In genomic region chr7:100221767-100222444, GRCh38 we compare ENCODE assay signal across 12 cellular contexts. TPM values are rescaled to one million over a fixed set of nuclear protein-coding genes. Genes with fewer than 3 reads are reported as not detected.
A peak's percentile ranks its signal among the peaks of the same experiment; 100 is the strongest.
DNase-seq lines count a peak whose midpoint lies in the region; ATAC-seq and TF ChIP-seq lines count a peak whose summit lies in the region.
"Had no signal": no experiment of that assay in that cellular context is flagged by ENCODE, and none has a peak within 500 bp of the region (broad histone marks: within the 10 kb centered on the region; RNA-seq: fewer than 3 reads in every experiment).

No MANE protein-coding gene starts in this region.

- no peak overlapping the region for H2BK15ac ChIP-seq in neuronal stem cell (ENCODE audit: low read length)

- no peak for DNase-seq in DND-41
- no peak for DNase-seq in Peyer's patch
- DNase-seq in activated naive CD8-positive, alpha-beta T cell treated with anti-CD3 and anti-CD28 coated beads for 36 hours, result peak; percentile 38
- peak; percentile 42 for DNase-seq in stimulated activated CD4-positive, alpha-beta T cell treated with anti-CD3 and anti-CD28 coated beads, Interleukin-15, amount 100 ng/mL, for 24 hours
- no peak for DNase-seq in head of caudate nucleus
- DNase-seq in neuronal stem cell (ENCODE audit: low spot score), result no peak
- no peak for DNase-seq in BE2C
- DNase-seq: heart right ventricle, mesenchymal stem cell, NCI-H1105 had no signal

- peaks cover 4% of the 10 kb centered on the region for H3K79me1 ChIP-seq in neuronal stem cell (ENCODE audit: low read depth, low read length)

- intact Hi-C loops in head of caudate nucleus (cut with DNase I), result no loop called here

- no peak overlapping the region for H2BK120ac ChIP-seq in neuronal stem cell (ENCODE audit: low read depth, low read length)

- H3K36me3 ChIP-seq in DND-41 (ENCODE audit: insufficient read depth, low read length) (peaks cover 42% of the 10 kb centered on the region), Peyer's patch (peaks cover 0 to 15% (median 0%) of the 10 kb centered on the region in 3 donors), neuronal stem cell (replicated peaks in 1 of 2; ENCODE audit: control insufficient read depth in 2 of 2, insufficient read depth in 2 of 2, low read length in 2 of 2) (peaks cover 24 to 26% of the 10 kb centered on the region in 2 donors), BE2C (no peaks in the 10 kb centered on the region)

- peak overlapping the region; percentile 89 for H3K4me3 Mint-ChIP-seq in activated naive CD8-positive, alpha-beta T cell treated with anti-CD3 and anti-CD28 coated beads for 36 hours

- H3K79me2 ChIP-seq in DND-41 (ENCODE audit: insufficient read depth, low read length), result no peaks in the 10 kb centered on the region

- H3K23ac ChIP-seq in neuronal stem cell (ENCODE audit: low read depth, low read length, poor library complexity), result no peak overlapping the region

- H2AFZ ChIP-seq in DND-41 (ENCODE audit: low read depth, low read length), result no peak overlapping the region
- H2AFZ ChIP-seq in neuronal stem cell (ENCODE audit: low read length), result no peak overlapping the region

- no peak for ATAC-seq in DND-41 (ENCODE audit: insufficient read depth, low read depth)
- no peak for ATAC-seq in GM18517 (IDR thresholded peaks at IDR 0.05; ENCODE audit: unreplicated experiment)

- no peaks in the 10 kb centered on the region; the same call in 1 of the 2 replicates for H4K20me1 ChIP-seq in DND-41 (ENCODE audit: insufficient read depth, low read length)

- H3K27ac ChIP-seq in DND-41 (ENCODE audit: low read length), result peak overlapping the region; percentile 79
- H3K27ac ChIP-seq in Peyer's patch, result peak overlapping the region; percentile 81 to 97 (median 90)
- no peak overlapping the region for H3K27ac ChIP-seq in neuronal stem cell (replicated peaks; ENCODE audit: low read length)

- H3K9ac ChIP-seq in DND-41 (ENCODE audit: low read depth, low read length), result peak overlapping the region; percentile 39
- no peak overlapping the region for H3K9ac ChIP-seq in neuronal stem cell (ENCODE audit: low read depth, low read length, poor library complexity)

- H2BK12ac ChIP-seq in neuronal stem cell (ENCODE audit: low read length), result no peak overlapping the region

- no peak for TF ChIP-seq POLR2A in Peyer's patch (IDR thresholded peaks at IDR 0.05)

- no peaks in the 10 kb centered on the region for H3K9me3 Mint-ChIP-seq in activated naive CD8-positive, alpha-beta T cell treated with anti-CD3 and anti-CD28 coated beads for 36 hours

- no peak for TF ChIP-seq CTCF in DND-41 (IDR thresholded peaks at IDR 0.05; ENCODE audit: borderline replicate concordance, extremely low read depth, low read length, poor library complexity, severe bottlenecking)
- no peak for TF ChIP-seq CTCF in Peyer's patch (IDR thresholded peaks at IDR 0.05)
- TF ChIP-seq CTCF in BE2C (IDR thresholded peaks at IDR 0.05; ENCODE audit: low read depth, low read length), result no peak

- no peak overlapping the region for H4K8ac ChIP-seq in neuronal stem cell (ENCODE audit: low read depth, low read length)

- H3K4me2 ChIP-seq in DND-41 (ENCODE audit: insufficient read depth, low read length), result no peak overlapping the region
- H3K4me2 ChIP-seq in neuronal stem cell (ENCODE audit: insufficient read depth, low read length, poor library complexity, severe bottlenecking), result no peak overlapping the region

- peaks cover 60% of the 10 kb centered on the region for H3K36me3 Mint-ChIP-seq in activated naive CD8-positive, alpha-beta T cell treated with anti-CD3 and anti-CD28 coated beads for 36 hours

- no peak overlapping the region for H3K4me3 ChIP-seq in DND-41 (ENCODE audit: low read depth in 1 of 2, low read length in 2 of 2)
- H3K4me3 ChIP-seq in Peyer's patch, result peak overlapping the region in 2 of 4 donors; percentile 32 to 57
- no peak overlapping the region for H3K4me3 ChIP-seq in neuronal stem cell (ENCODE audit: low read length in 2 of 2)
- H3K4me3 ChIP-seq in BE2C (ENCODE audit: low read depth, low read length), result no peak overlapping the region

- H2BK5ac ChIP-seq in neuronal stem cell (ENCODE audit: low read length), result no peak overlapping the region

- H3K18ac ChIP-seq in neuronal stem cell (ENCODE audit: low read length), result no peak overlapping the region

- no peak overlapping the region for H2AK5ac ChIP-seq in neuronal stem cell (ENCODE audit: low read depth, low read length)

- peaks cover 44% of the 10 kb centered on the region for H3K4me1 Mint-ChIP-seq in activated naive CD8-positive, alpha-beta T cell treated with anti-CD3 and anti-CD28 coated beads for 36 hours

- no peaks in the 10 kb centered on the region for H3K27me3 Mint-ChIP-seq in activated naive CD8-positive, alpha-beta T cell treated with anti-CD3 and anti-CD28 coated beads for 36 hours

- H4K91ac ChIP-seq in neuronal stem cell (ENCODE audit: low read depth, low read length, poor library complexity), result no peak overlapping the region

- no CpG with 5 or more reads among the region's 14 CpGs for WGBS in neuronal stem cell (ENCODE audit: extremely low coverage in 2 of 2, insufficient read length in 2 of 2, insufficient replicate concordance in 1 of 2), 2 donors

- peaks cover 28% of the 10 kb centered on the region for H3K4me1 ChIP-seq in DND-41 (ENCODE audit: insufficient read depth, low read length)
- H3K4me1 ChIP-seq in Peyer's patch, result peaks cover 0 to 12% (median 3%) of the 10 kb centered on the region in 4 donors
- peaks cover 4 to 8% of the 10 kb centered on the region in 2 donors for H3K4me1 ChIP-seq in neuronal stem cell (ENCODE audit: control insufficient read depth in 2 of 2, insufficient read depth in 1 of 2, low read depth in 1 of 2, low read length in 2 of 2)
- H3K4me1 ChIP-seq in BE2C, result no peaks in the 10 kb centered on the region
- H3K4me1 ChIP-seq: heart right ventricle had no signal

- no peaks in the 10 kb centered on the region for H3K9me3 ChIP-seq in DND-41 (ENCODE audit: insufficient read depth, low read length, severe bottlenecking)
- H3K9me3 ChIP-seq in Peyer's patch, result no peaks in the 10 kb centered on the region
- H3K9me3 ChIP-seq in neuronal stem cell (replicated peaks in 1 of 2; ENCODE audit: control insufficient read depth in 2 of 2, insufficient read depth in 1 of 2, low read depth in 1 of 2, low read length in 2 of 2), result no peaks in the 10 kb centered on the region
- no peaks in the 10 kb centered on the region for H3K9me3 ChIP-seq in BE2C
- H3K9me3 ChIP-seq: heart right ventricle had no signal

- H3K27ac Mint-ChIP-seq in activated naive CD8-positive, alpha-beta T cell treated with anti-CD3 and anti-CD28 coated beads for 36 hours, result peak overlapping the region; percentile 99

- H3K4ac ChIP-seq in neuronal stem cell (ENCODE audit: low read length), result no peak overlapping the region

- no peaks in the 10 kb centered on the region for H3K27me3 ChIP-seq in DND-41 (ENCODE audit: insufficient read depth, low read length, poor library complexity)
- no peaks in the 10 kb centered on the region for H3K27me3 ChIP-seq in Peyer's patch
- H3K27me3 ChIP-seq in neuronal stem cell (ENCODE audit: control insufficient read depth in 3 of 3, insufficient read depth in 3 of 3, low read depth in 1 of 3, low read length in 3 of 3), result no peaks in the 10 kb centered on the region
- no peaks in the 10 kb centered on the region for H3K27me3 ChIP-seq in BE2C
- H3K27me3 ChIP-seq: heart right ventricle had no signal

- no peak overlapping the region for H3K14ac ChIP-seq in neuronal stem cell (ENCODE audit: low read length)

RNA-seq across cellular contexts. Expression of gene PVRIG, which starts 2.2 kb away (rescaled TPM):
- 1 to 10 TPM; 3.7 to 8.3 (median 5.1) TPM for total RNA-seq in Peyer's patch
- 10 to 100 TPM; 33.4 to 34.5 TPM for total RNA-seq in activated naive CD8-positive, alpha-beta T cell treated with anti-CD3 and anti-CD28 coated beads for 36 hours
- not detected for polyA plus RNA-seq in neuronal stem cell (2013, experiment 1 of 2)
- polyA plus RNA-seq in neuronal stem cell (2013, experiment 2 of 2), result not detected
- polyA plus RNA-seq in BE2C (2012; ENCODE audit: insufficient read depth, insufficient read length, low read depth), result 0.99 TPM
- total RNA-seq: dermis microvascular lymphatic vessel endothelial cell had no signal

RNA-seq across cellular contexts. Expression of gene STAG3, which starts 44.2 kb away (rescaled TPM):
- 10 to 100 TPM in 1 of 4 donors, 1 to 10 TPM in 2, not detected in 1; 2.1 to 62.7 (median 3.5) TPM for total RNA-seq in Peyer's patch
- 10 to 100 TPM; 21.1 to 21.4 TPM for total RNA-seq in activated naive CD8-positive, alpha-beta T cell treated with anti-CD3 and anti-CD28 coated beads for 36 hours
- 0.38 TPM for polyA plus RNA-seq in neuronal stem cell (2013, experiment 1 of 2)
- 0.29 TPM for polyA plus RNA-seq in neuronal stem cell (2013, experiment 2 of 2)
- 5.3 TPM for polyA plus RNA-seq in BE2C (2012; ENCODE audit: insufficient read depth, insufficient read length, low read depth)

RNA-seq across cellular contexts. Expression of gene GPC2, which starts 44.7 kb away (rescaled TPM):
- total RNA-seq in Peyer's patch, result 10 to 100 TPM in 1 of 4 donors, 1 to 10 TPM in 2, not detected in 1; 3.8 to 16.5 (median 6.7) TPM
- total RNA-seq in activated naive CD8-positive, alpha-beta T cell treated with anti-CD3 and anti-CD28 coated beads for 36 hours, result 1 to 10 TPM; 3.6 to 3.9 TPM
- 30.8 TPM for polyA plus RNA-seq in neuronal stem cell (2013, experiment 1 of 2)
- polyA plus RNA-seq in neuronal stem cell (2013, experiment 2 of 2), result 29.9 TPM
- 7.4 TPM for polyA plus RNA-seq in BE2C (2012; ENCODE audit: insufficient read depth, insufficient read length, low read depth)

RNA-seq across cellular contexts. Expression of gene GAL3ST4, which starts 53.5 kb away (rescaled TPM):
- 1 to 10 TPM in 2 of 4 donors, under 1 TPM in 1, not detected in 1; 0.53 to 4.1 (median 2.1) TPM for total RNA-seq in Peyer's patch
- 1 to 10 TPM; 2.9 to 3.6 TPM for total RNA-seq in activated naive CD8-positive, alpha-beta T cell treated with anti-CD3 and anti-CD28 coated beads for 36 hours
- 4.7 TPM for polyA plus RNA-seq in neuronal stem cell (2013, experiment 1 of 2)
- polyA plus RNA-seq in neuronal stem cell (2013, experiment 2 of 2), result 4.5 TPM
- 0.80 TPM for polyA plus RNA-seq in BE2C (2012; ENCODE audit: insufficient read depth, insufficient read length, low read depth)

Comparison
In these comparisons a context has a peak if more than half of its experiments do, and no peak if none do; other contexts are left out.
1. DNase-seq: peak in activated naive CD8-positive, alpha-beta T cell treated with anti-CD3 and anti-CD28 coated beads for 36 hours (single experiment) and stimulated activated CD4-positive, alpha-beta T cell treated with anti-CD3 and anti-CD28 coated beads, Interleukin-15, amount 100 ng/mL, for 24 hours (single experiment); none in DND-41 (single experiment), Peyer's patch (0 of 3), head of caudate nucleus (0 of 42), neuronal stem cell (single experiment) and BE2C (single experiment).